In genomic region chr20:23649830-23650417, GRCh38 we compare ENCODE assay signal across 30 cellular contexts. TPM values are rescaled to one million over a fixed set of nuclear protein-coding genes. Genes with fewer than 3 reads are reported as not detected.
DNase-seq lines count a peak whose midpoint lies in the region; ATAC-seq, FAIRE-seq and TF ChIP-seq lines count a peak whose summit lies in the region.
"Had no signal": no experiment of that assay in that cellular context is flagged by ENCODE, and none has a peak within 500 bp of the region (broad histone marks: within the 10 kb centered on the region; RNA-seq: fewer than 3 reads in every experiment).

No MANE protein-coding gene starts in this region.

- H3K4me1 Mint-ChIP-seq in endodermal cell = peaks cover 6% of the 10 kb centered on the region
- H3K4me1 Mint-ChIP-seq: CD4-positive, alpha-beta memory T cell; CD4-positive, CD25-positive, alpha-beta regulatory T cell; CD8-positive, alpha-beta memory T cell had no signal

- H3K4me2 ChIP-seq in A549 = no peak overlapping the region
- H3K4me2 ChIP-seq: BLaER1 had no signal

- H3K4me3 Mint-ChIP-seq in endodermal cell = no peak overlapping the region
- H3K4me3 Mint-ChIP-seq: CD14-positive monocyte; CD4-positive, alpha-beta memory T cell; CD4-positive, CD25-positive, alpha-beta regulatory T cell; CD8-positive, alpha-beta memory T cell had no signal

- ATAC-seq in Right ventricle myocardium inferior = no peak
- ATAC-seq in A549 = no peak
- ATAC-seq in HG02973 (IDR thresholded peaks at IDR 0.05; ENCODE audit: unreplicated experiment) = no peak
- ATAC-seq: GM12878 had no signal

- H3K9me3 ChIP-seq in A549 (no peaks in the 10 kb centered on the region), endodermal cell (ENCODE audit: control insufficient read depth, low read length) (no peaks in the 10 kb centered on the region)
- H3K9me3 ChIP-seq: BE2C, BLaER1 had no signal

- no peaks in the 10 kb centered on the region for H3K27me3 ChIP-seq in endodermal cell (ENCODE audit: control insufficient read depth, insufficient read depth, low read length, poor library complexity, severe bottlenecking)
- H3K27me3 ChIP-seq: BE2C, BLaER1 had no signal

- no peak overlapping the region for H3K9ac ChIP-seq in endodermal cell (ENCODE audit: extremely low read depth, low read length, poor library complexity, severe bottlenecking)
- H3K9ac ChIP-seq: BLaER1 had no signal

- H3K27ac ChIP-seq in A549 = no peak overlapping the region
- H3K27ac ChIP-seq in endodermal cell (ENCODE audit: low read depth, low read length) = no peak overlapping the region
- H3K27ac ChIP-seq: 22Rv1, BLaER1 had no signal

- TF ChIP-seq RAD21 in A549 (conservative IDR thresholded peaks at IDR 0.05 in 1 of 2, IDR thresholded peaks at IDR 0.05 in 1 of 2) = no peak

- no peaks in the 10 kb centered on the region for H3K36me3 ChIP-seq in endodermal cell (ENCODE audit: control insufficient read depth, insufficient read depth, low read length)
- H3K36me3 ChIP-seq: BE2C, BLaER1 had no signal

- H3K4me3 ChIP-seq in A549 = no peak overlapping the region
- H3K4me3 ChIP-seq in endodermal cell (ENCODE audit: low read length) = no peak overlapping the region
- H3K4me3 ChIP-seq: BLaER1, GM12878 had no signal

- TF ChIP-seq EP300 in A549 (IDR thresholded peaks at IDR 0.05) = no peak

- TF ChIP-seq POLR2A in A549 (IDR thresholded peaks at IDR 0.05; ENCODE audit: low read length) = no peak

- H3K36me3 Mint-ChIP-seq in endodermal cell (ENCODE audit: low read depth) = peaks cover 4% of the 10 kb centered on the region
- H3K36me3 Mint-ChIP-seq: CD4-positive, alpha-beta memory T cell; CD4-positive, CD25-positive, alpha-beta regulatory T cell; CD8-positive, alpha-beta memory T cell had no signal

- H3K27me3 Mint-ChIP-seq in endodermal cell (ENCODE audit: insufficient read depth) = no peaks in the 10 kb centered on the region
- H3K27me3 Mint-ChIP-seq: CD4-positive, CD25-positive, alpha-beta regulatory T cell had no signal

- DNase-seq in cardiac septum (ENCODE audit: low spot score) = peak; percentile 14
- no peak for DNase-seq in Right ventricle myocardium inferior (ENCODE audit: missing footprints)
- DNase-seq in A549 (ENCODE audit: low read depth in 1 of 2, low spot score in 1 of 2) = no peak
- DNase-seq in endodermal cell = peak; percentile 2
- DNase-seq: ACHN; BE2C; C1 segment of cervical spinal cord; CD4-positive, alpha-beta memory T cell; CD4-positive, CD25-positive, alpha-beta regulatory T cell; CD8-positive, alpha-beta memory T cell; COR-L47; DMS 273 treated with DMSO at 0.1 percent for 48 hours; DMS153; DMS53; DMS79; DND-41; EL; GDM1 had no signal

- CTCF ChIA-PET in A549 (lab: Yijun Ruan, JAX) = interaction anchor here (0.9 to 2.3 kb wide), 3 partner anchors 10 to 43 kb away, joined by 4 to 5 read pairs (median 4); no protein-coding TSS in a partner anchor

- no peaks in the 10 kb centered on the region for H3K9me3 Mint-ChIP-seq in endodermal cell
- H3K9me3 Mint-ChIP-seq: CD4-positive, CD25-positive, alpha-beta regulatory T cell; CD8-positive, alpha-beta memory T cell had no signal

- H3K27ac Mint-ChIP-seq in endodermal cell = no peak overlapping the region
- H3K27ac Mint-ChIP-seq: CD4-positive, alpha-beta memory T cell; CD4-positive, CD25-positive, alpha-beta regulatory T cell; CD8-positive, alpha-beta memory T cell had no signal

- POLR2A ChIA-PET in A549 (lab: Yijun Ruan, JAX) = no interaction called here

- peak; percentile 23 for FAIRE-seq in A549 (lab: Jason Lieb, UNC)
- FAIRE-seq: GM12878, GM12892, GM18507 had no signal

- H3K4me1 ChIP-seq in A549 (no peaks in the 10 kb centered on the region), endodermal cell (ENCODE audit: control insufficient read depth, insufficient read depth, low read length) (peaks cover 4% of the 10 kb centered on the region)
- H3K4me1 ChIP-seq: BE2C had no signal

- intact Hi-C loops in cardiac septum (cut with DNase I) (no loop called here), Right ventricle myocardium inferior (cut with DNase I) (no loop called here)

- WGBS in A549 (ENCODE audit: missing lambda C conversion rate) = 60% methylated on average over 1 of the region's 1 CpG
- 85 to 100% methylated on average over 1 of the region's 1 CpG for WGBS in endodermal cell (ENCODE audit: insufficient coverage in 1 of 2, insufficient read length in 1 of 2), 2 experiments

- TF ChIP-seq CTCF in A549 (IDR thresholded peaks at IDR 0.05) (no peak), endodermal cell (conservative IDR thresholded peaks at IDR 0.05) (no peak)

TF ChIP-seq in A549, 52 proteins besides CTCF, POLR2A, EP300 and RAD21 (continues in another document):
- no peak for TF ChIP-seq SREBF2 (IDR thresholded peaks at IDR 0.05)
- TF ChIP-seq EHF (CRISPR knock-in tag; IDR thresholded peaks at IDR 0.05) = no peak
- no peak for TF ChIP-seq HOXA7 (CRISPR knock-in tag; IDR thresholded peaks at IDR 0.05)
- no peak for TF ChIP-seq NFE2L2 (conservative IDR thresholded peaks at IDR 0.05; ENCODE audit: low read length)
- TF ChIP-seq HDAC2 (IDR thresholded peaks at IDR 0.05) = no peak
- no peak for TF ChIP-seq HOXB13 (CRISPR knock-in tag; IDR thresholded peaks at IDR 0.05; ENCODE audit: low read depth)
- no peak for TF ChIP-seq ZFP36 (IDR thresholded peaks at IDR 0.05; ENCODE audit: borderline replicate concordance, partially characterized antibody)
- TF ChIP-seq NR3C1 (IDR thresholded peaks at IDR 0.05) = no peak
- TF ChIP-seq PBX3 (IDR thresholded peaks at IDR 0.05) = no peak
- TF ChIP-seq PHF8 (IDR thresholded peaks at IDR 0.05; ENCODE audit: borderline replicate concordance, low read depth) = no peak
- TF ChIP-seq REST (IDR thresholded peaks at IDR 0.05) = no peak
- no peak for TF ChIP-seq RCOR1 (IDR thresholded peaks at IDR 0.05; ENCODE audit: low read depth, low read length)
- no peak for TF ChIP-seq ZC3H11A (IDR thresholded peaks at IDR 0.05)

RNA-seq across cellular contexts. Expression of gene CST3, which starts 12.2 kb away (rescaled TPM):
- total RNA-seq in cardiac septum (486 TPM), Right ventricle myocardium inferior (1,033 TPM), endodermal cell (100 to 1,000 TPM; 131 to 177 TPM)
- polyA plus RNA-seq in A549 (2011; rRNA removed) (136 and 179 TPM in 2 replicates), A549 (2017; fragmentation: RNase III; extraction: RNeasy Plus Mini Kit Qiagen cat#74134 plus additional on column Dnase treatment) (229 to 259 TPM (median 238 TPM) in 3 replicates)
- polyA plus RNA-seq in A549 (2012; cell fraction: cytosol; rRNA removed) = 417 and 498 TPM in 2 replicates
- polyA plus RNA-seq in A549 (2012; cell fraction: nucleus; rRNA removed) = 319 and 414 TPM in 2 replicates
- 217 and 218 TPM in 2 replicates for polyA minus RNA-seq in A549 (2011; rRNA and poly(A)+ RNA removed)
- polyA plus RNA-seq in endodermal cell (2013, experiment 1 of 2) = 161 TPM
- polyA plus RNA-seq in endodermal cell (2013, experiment 2 of 2) = 145 TPM

RNA-seq across cellular contexts. Expression of gene CST4, which starts 38.9 kb away (rescaled TPM):
- total RNA-seq in cardiac septum (not detected), Right ventricle myocardium inferior (not detected), endodermal cell (1 to 10 TPM; 2.0 to 2.3 TPM)
- polyA plus RNA-seq in A549 (2011; rRNA removed) (not detected in 2 replicates), A549 (2017; fragmentation: RNase III; extraction: RNeasy Plus Mini Kit Qiagen cat#74134 plus additional on column Dnase treatment) (not detected in 3 replicates)
- not detected in 2 replicates for polyA plus RNA-seq in A549 (2012; cell fraction: cytosol; rRNA removed)
- polyA plus RNA-seq in A549 (2012; cell fraction: nucleus; rRNA removed) = not detected in 2 replicates
- not detected in 2 replicates for polyA minus RNA-seq in A549 (2011; rRNA and poly(A)+ RNA removed)
- polyA plus RNA-seq in endodermal cell (2013, experiment 1 of 2) = 0.68 TPM
- polyA plus RNA-seq in endodermal cell (2013, experiment 2 of 2) = 0.54 TPM
- total RNA-seq: A172; A673; CD4-positive, alpha-beta memory T cell; CD4-positive, CD25-positive, alpha-beta regulatory T cell; CD8-positive, alpha-beta memory T cell; Daoy; G401; GM12878 had no signal
- polyA plus RNA-seq: AG04450; CD14-positive monocyte; CD4-positive, alpha-beta memory T cell; CD4-positive, CD25-positive, alpha-beta regulatory T cell; CD8-positive, alpha-beta memory T cell; GM12878 had no signal

RNA-seq across cellular contexts. Expression of gene CST9, which starts 44.2 kb away (rescaled TPM):
- total RNA-seq in cardiac septum = not detected
- not detected for total RNA-seq in Right ventricle myocardium inferior
- polyA plus RNA-seq in A549 (2011; rRNA removed) = not detected in 2 replicates
- polyA plus RNA-seq in A549 (2012; cell fraction: cytosol; rRNA removed) = not detected in 2 replicates
- not detected in 2 replicates for polyA plus RNA-seq in A549 (2012; cell fraction: nucleus; rRNA removed)
- polyA plus RNA-seq in A549 (2017; fragmentation: RNase III; extraction: RNeasy Plus Mini Kit Qiagen cat#74134 plus additional on column Dnase treatment) = not detected in 3 replicates
- not detected in 2 replicates for polyA minus RNA-seq in A549 (2011; rRNA and poly(A)+ RNA removed)
- total RNA-seq in endodermal cell = not detected
- not detected for polyA plus RNA-seq in endodermal cell (2013, experiment 1 of 2)
- not detected for polyA plus RNA-seq in endodermal cell (2013, experiment 2 of 2)
- total RNA-seq: A172; A673; CD4-positive, alpha-beta memory T cell; CD4-positive, CD25-positive, alpha-beta regulatory T cell; CD8-positive, alpha-beta memory T cell; Daoy; G401; GM12878 had no signal
- polyA plus RNA-seq: AG04450; CD4-positive, alpha-beta memory T cell; CD4-positive, CD25-positive, alpha-beta regulatory T cell; CD8-positive, alpha-beta memory T cell; GM12878 had no signal

Comparison
In these comparisons a context has a peak if more than half of its experiments do, and no peak if none do; other contexts are left out.
1. DNase-seq: peak in cardiac septum (single experiment) and endodermal cell (single experiment); none in Right ventricle myocardium inferior (single experiment) and A549 (0 of 2).